In the genomic region with DNA sequence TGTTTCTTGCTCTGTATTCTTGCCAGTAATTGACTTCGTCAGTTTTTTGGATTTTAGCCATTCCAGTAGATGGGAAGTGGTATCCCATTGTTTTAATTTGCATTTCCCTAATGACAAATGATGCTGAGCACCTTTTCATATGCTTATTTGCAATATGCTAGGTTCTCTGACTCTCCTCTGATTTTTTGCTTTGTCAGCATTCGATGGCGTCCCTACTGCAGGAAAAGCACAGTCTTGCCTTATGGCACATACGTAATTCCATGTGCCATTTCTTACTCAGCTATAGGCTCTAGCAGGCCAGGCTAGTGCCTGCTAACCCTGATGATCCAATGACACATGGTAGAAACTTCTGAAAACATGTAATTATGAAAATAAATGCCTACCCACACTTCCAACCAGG, we compare ENCODE assay signal across 2 cellular contexts.
A peak's percentile ranks its signal among the peaks of the same experiment; 100 is the strongest.
TF ChIP-seq lines count a peak whose summit lies in the region.

No MANE protein-coding gene starts in this region.

TF ChIP-seq in GM23338, 12 proteins besides CTCF, POLR2A, EP300 and RAD21:
- 0 out of 2 replicates have a peak, but pooled peaks have one; percentile 16 for TF ChIP-seq NANOG (IDR thresholded peaks at IDR 0.05; ENCODE audit: borderline replicate concordance)
- no peak for TF ChIP-seq CREB1 (CRISPR knock-in tag; IDR thresholded peaks at IDR 0.05; ENCODE audit: low read depth)

TF ChIP-seq in IMR-90, 13 proteins besides CTCF, POLR2A, EP300 and RAD21:
- TF ChIP-seq, protein P1, sequence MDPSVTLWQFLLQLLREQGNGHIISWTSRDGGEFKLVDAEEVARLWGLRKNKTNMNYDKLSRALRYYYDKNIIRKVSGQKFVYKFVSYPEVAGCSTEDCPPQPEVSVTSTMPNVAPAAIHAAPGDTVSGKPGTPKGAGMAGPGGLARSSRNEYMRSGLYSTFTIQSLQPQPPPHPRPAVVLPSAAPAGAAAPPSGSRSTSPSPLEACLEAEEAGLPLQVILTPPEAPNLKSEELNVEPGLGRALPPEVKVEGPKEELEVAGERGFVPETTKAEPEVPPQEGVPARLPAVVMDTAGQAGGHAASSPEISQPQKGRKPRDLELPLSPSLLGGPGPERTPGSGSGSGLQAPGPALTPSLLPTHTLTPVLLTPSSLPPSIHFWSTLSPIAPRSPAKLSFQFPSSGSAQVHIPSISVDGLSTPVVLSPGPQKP (IDR thresholded peaks at IDR 0.05; ENCODE audit: borderline replicate concordance, low read depth, low read length) = no peak
- TF ChIP-seq MAFK (IDR thresholded peaks at IDR 0.05; ENCODE audit: low read depth, low read length) (peak; percentile 94), NFE2L2 (IDR thresholded peaks at IDR 0.05; ENCODE audit: low read depth, low read length) (no peak), RFX5 (IDR thresholded peaks at IDR 0.05; ENCODE audit: low read depth, low read length) (no peak), CEBPB (IDR thresholded peaks at IDR 0.05; ENCODE audit: low read depth, low read length) (no peak), SMC3 (IDR thresholded peaks at IDR 0.05; ENCODE audit: low read depth, low read length) (no peak)
- TF ChIP-seq, protein P2, sequence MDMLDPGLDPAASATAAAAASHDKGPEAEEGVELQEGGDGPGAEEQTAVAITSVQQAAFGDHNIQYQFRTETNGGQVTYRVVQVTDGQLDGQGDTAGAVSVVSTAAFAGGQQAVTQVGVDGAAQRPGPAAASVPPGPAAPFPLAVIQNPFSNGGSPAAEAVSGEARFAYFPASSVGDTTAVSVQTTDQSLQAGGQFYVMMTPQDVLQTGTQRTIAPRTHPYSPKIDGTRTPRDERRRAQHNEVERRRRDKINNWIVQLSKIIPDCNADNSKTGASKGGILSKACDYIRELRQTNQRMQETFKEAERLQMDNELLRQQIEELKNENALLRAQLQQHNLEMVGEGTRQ (IDR thresholded peaks at IDR 0.05; ENCODE audit: low read depth, low read length) = no peak
